Comparison of ENCODE assay signal across 21 cellular contexts in genomic region chr3:45095916-45096526, GRCh38. TPM values are rescaled to one million over a fixed set of nuclear protein-coding genes. Genes with fewer than 3 reads are reported as not detected.
DNase-seq lines count a peak whose midpoint lies in the region; ATAC-seq and TF ChIP-seq lines count a peak whose summit lies in the region.
"Had no signal": no experiment of that assay in that cellular context is flagged by ENCODE, and none has a peak within 500 bp of the region (broad histone marks: within the 10 kb centered on the region; RNA-seq: fewer than 3 reads in every experiment).

No MANE protein-coding gene starts in this region.

- H3K4me2 ChIP-seq in HCT116 (ENCODE audit: low read length) (no peak overlapping the region), PC-9 (no peak overlapping the region)

- peaks cover 50 to 73% of the 10 kb centered on the region in 2 experiments for H3K36me3 ChIP-seq in HCT116 (ENCODE audit: control insufficient read depth in 1 of 2, insufficient read depth in 2 of 2, low read length in 2 of 2)
- H3K36me3 ChIP-seq in PC-9 (ENCODE audit: low read depth), result peaks cover 34% of the 10 kb centered on the region
- no peaks in the 10 kb centered on the region for H3K36me3 ChIP-seq in sigmoid colon
- H3K36me3 ChIP-seq: cardiac muscle cell had no signal

- intact Hi-C loops in HCT116 (cut with micrococcal nuclease) (no loop called here), PC-9 (cut with micrococcal nuclease; ENCODE audit: unreplicated experiment) (no loop called here), sigmoid colon (cut with DNase I) (no loop called here)

- H2AFZ ChIP-seq in HCT116 (ENCODE audit: low read depth, low read length, poor library complexity, severe bottlenecking) (no peak overlapping the region), PC-9 (no peak overlapping the region)

- H3K9me3 ChIP-seq in HCT116 (ENCODE audit: control insufficient read depth in 1 of 2, insufficient read depth in 1 of 2, low read depth in 1 of 2, low read length in 2 of 2), result peaks cover 0 to 3% of the 10 kb centered on the region in 2 experiments; a peak in 1 of 4 replicates
- no peaks in the 10 kb centered on the region for H3K9me3 ChIP-seq in PC-9 (ENCODE audit: insufficient read depth, low read depth)
- no peaks in the 10 kb centered on the region for H3K9me3 ChIP-seq in sigmoid colon

- H3K9ac ChIP-seq in HCT116 (ENCODE audit: low read length), result no peak overlapping the region

- POLR2A ChIA-PET in HCT116 (lab: Charles Lee), result no interaction called here
- POLR2A ChIA-PET in PC-9 (lab: Charles Lee; ENCODE audit: unreplicated experiment), result interaction anchor here (0.6 to 0.7 kb wide), 3 partner anchors 39 to 71 kb away, joined by 3 to 6 read pairs (median 5); no protein-coding TSS in a partner anchor

- TF ChIP-seq EP300 in sigmoid colon (IDR thresholded peaks at IDR 0.05), result no peak

- no TSS peak for BruUV-seq in HCT116 (replicated peaks; lab: Mats Ljungman, UMichigan)
- BruUV-seq in PC-9 (replicated peaks; lab: Mats Ljungman, UMichigan), result no TSS peak

- peaks cover 76% of the 10 kb centered on the region for H3K79me2 ChIP-seq in HCT116 (ENCODE audit: insufficient read depth, low read length)
- H3K79me2 ChIP-seq in PC-9 (ENCODE audit: low read depth), result peaks cover 15% of the 10 kb centered on the region

- TF ChIP-seq POLR2A in HCT116 (IDR thresholded peaks at IDR 0.05; ENCODE audit: borderline replicate concordance, extremely low read depth, insufficient read depth, insufficient read length) (no peak), sigmoid colon (IDR thresholded peaks at IDR 0.05) (no peak)

- no peak for ATAC-seq in HCT116
- ATAC-seq in GM18520 (IDR thresholded peaks at IDR 0.05; ENCODE audit: unreplicated experiment), result no peak
- no peak for ATAC-seq in GM18870 (IDR thresholded peaks at IDR 0.05; ENCODE audit: unreplicated experiment)
- ATAC-seq: natural killer cell, WTC11 had no signal

- H3F3A ChIP-seq in PC-9 (ENCODE audit: insufficient read depth, low read depth), result peaks cover 69% of the 10 kb centered on the region

- no peak overlapping the region for H3K4me3 ChIP-seq in HCT116 (replicated peaks in 1 of 2; ENCODE audit: low read depth in 1 of 2, low read length in 2 of 2)
- no peak overlapping the region for H3K4me3 ChIP-seq in PC-9
- no peak overlapping the region for H3K4me3 ChIP-seq in sigmoid colon
- H3K4me3 ChIP-seq: cardiac muscle cell, esophagus squamous epithelium had no signal

- CTCF ChIA-PET in HCT116 (lab: Charles Lee) (no interaction called here), PC-9 (lab: Charles Lee) (interaction anchor here (0.6 kb wide), 1 partner anchor 53 kb away, joined by 3 read pairs; no protein-coding TSS in a partner anchor)

- 84 to 87% methylated on average over 7 of the region's 7 CpGs for WGBS in sigmoid colon, 2 donors

- no peak for TF ChIP-seq CTCF in HCT116 (IDR thresholded peaks at IDR 0.05 in 2 of 3, conservative IDR thresholded peaks at IDR 0.05 in 1 of 3; ENCODE audit: borderline replicate concordance in 1 of 3, insufficient read depth in 1 of 3, low read depth in 2 of 3, low read length in 2 of 3)
- no peak for TF ChIP-seq CTCF in PC-9 (conservative IDR thresholded peaks at IDR 0.05)
- no peak for TF ChIP-seq CTCF in sigmoid colon (IDR thresholded peaks at IDR 0.05)

- TF ChIP-seq RAD21 in HCT116 (IDR thresholded peaks at IDR 0.05; ENCODE audit: low read depth), result no peak

- H3K4me1 ChIP-seq in HCT116 (ENCODE audit: control insufficient read depth in 1 of 2, insufficient read depth in 2 of 2, low read length in 2 of 2) (peaks cover 11 to 21% of the 10 kb centered on the region in 2 experiments), PC-9 (replicated peaks; ENCODE audit: insufficient read depth) (peaks cover 42% of the 10 kb centered on the region), sigmoid colon (peaks cover 0 to 31% (median 25%) of the 10 kb centered on the region in 4 donors)

- DNase-seq in HCT116 (ENCODE audit: low read depth, low spot score) (no peak), PC-9 (peak in 1 of 2 experiments; percentile 23), dermis blood vessel endothelial cell (peak; percentile 44), sigmoid colon (peak; percentile 77), DMS153 treated with DMSO at 0.1 percent for 48 hours (lab: John Stamatoyannopoulos, UW; ENCODE audit: unreplicated experiment) (no peak)
- DNase-seq: activated naive CD4-positive, alpha-beta T cell treated with Interleukin-2 at 50 U/mL for 16 hours; amniotic stem cell; DMS79 treated with DMSO at 0.1 percent for 48 hours; endodermal cell; esophagus squamous epithelium; natural killer cell; NCI-H510A; occipital lobe; small intestine; stimulated activated CD4-positive, alpha-beta T cell treated with anti-CD3 and anti-CD28 coated beads, Interleukin-1b, Interleukin-23, amount 100 ng/mL, for 48 hours; SW 1271; T-helper 9 cell had no signal

- H3K27me3 ChIP-seq in HCT116 (ENCODE audit: insufficient read depth, low read length), result no peaks in the 10 kb centered on the region
- H3K27me3 ChIP-seq in PC-9 (ENCODE audit: insufficient read depth, low read depth), result no peaks in the 10 kb centered on the region
- no peaks in the 10 kb centered on the region for H3K27me3 ChIP-seq in sigmoid colon
- H3K27me3 ChIP-seq: cardiac muscle cell, esophagus squamous epithelium had no signal

- H3K9me2 ChIP-seq in HCT116 (ENCODE audit: insufficient read depth) (no peaks in the 10 kb centered on the region), PC-9 (ENCODE audit: insufficient read depth) (no peaks in the 10 kb centered on the region)

- RAD21 ChIA-PET in HCT116 (lab: Charles Lee; ENCODE audit: low non-redundant PET in 1 of 2, low total read pairs in 2 of 2, uncharacterized antibody in 2 of 2, unreplicated experiment in 2 of 2), result interaction anchor here in 1 of 2 experiments (0.7 kb wide), 1 partner anchor 27 kb away, joined by 9 read pairs; no protein-coding TSS in a partner anchor

- H3K27ac ChIP-seq in HCT116 (ENCODE audit: low read depth, low read length) (no peak overlapping the region), PC-9 (peak overlapping the region; percentile 49), sigmoid colon (no peak overlapping the region)
- H3K27ac ChIP-seq: cardiac muscle cell, esophagus squamous epithelium had no signal

- H4K20me1 ChIP-seq in HCT116 (ENCODE audit: insufficient read depth), result no peaks in the 10 kb centered on the region
- H4K20me1 ChIP-seq in PC-9 (ENCODE audit: insufficient read depth), result no peaks in the 10 kb centered on the region

TF ChIP-seq in HCT116, 20 proteins besides CTCF, POLR2A, EP300 and RAD21:
- no peak for TF ChIP-seq CEBPB (IDR thresholded peaks at IDR 0.05; ENCODE audit: low read depth)
- peak; percentile 26; the same call in 1 of the 2 replicates for TF ChIP-seq POLR2AphosphoS5 (IDR thresholded peaks at IDR 0.05; ENCODE audit: low read depth, low read length)
- TF ChIP-seq REST (IDR thresholded peaks at IDR 0.05; ENCODE audit: low read depth), result no peak

RNA-seq across cellular contexts. Expression of gene CDCP1, which starts 50.2 kb away (rescaled TPM):
- total RNA-seq in HCT116 (2021; ENCODE audit: unreplicated experiment) (196 TPM), PC-9 (2021) (75.7 and 85.0 TPM in 2 replicates), dermis blood vessel endothelial cell (0.09 and 0.17 TPM in 2 replicates), sigmoid colon (1 to 10 TPM in 1 of 4 donors, under 1 TPM in 3; 0.71 to 1.2 (median 0.82) TPM)
- 167 and 184 TPM in 2 replicates for polyA plus RNA-seq in HCT116 (2012)
- 10 to 100 TPM in 1 of 3 donors, 1 to 10 TPM in 2; 7.2 to 35.2 (median 9.0) TPM for polyA plus RNA-seq in sigmoid colon
- polyA plus RNA-seq: cardiac muscle cell had no signal

Comparison
In these comparisons a context has a peak if more than half of its experiments do, and no peak if none do; other contexts are left out.
1. DNase-seq: peak in dermis blood vessel endothelial cell (single experiment) and sigmoid colon (single experiment); none in HCT116 (single experiment) and DMS153 treated with DMSO at 0.1 percent for 48 hours (single experiment).
2. RNA of gene CDCP1, which starts 50.2 kb away (total RNA-seq): 196 TPM in HCT116 (single experiment) and 75.7 to 85.0 TPM in PC-9; 0.71 to 1.2 TPM in sigmoid colon and 0.09 to 0.17 TPM in dermis blood vessel endothelial cell; every median in the first group is over 10 times any median in the second.